1 cellular context compared by ENCODE assay signal in the genomic region with DNA sequence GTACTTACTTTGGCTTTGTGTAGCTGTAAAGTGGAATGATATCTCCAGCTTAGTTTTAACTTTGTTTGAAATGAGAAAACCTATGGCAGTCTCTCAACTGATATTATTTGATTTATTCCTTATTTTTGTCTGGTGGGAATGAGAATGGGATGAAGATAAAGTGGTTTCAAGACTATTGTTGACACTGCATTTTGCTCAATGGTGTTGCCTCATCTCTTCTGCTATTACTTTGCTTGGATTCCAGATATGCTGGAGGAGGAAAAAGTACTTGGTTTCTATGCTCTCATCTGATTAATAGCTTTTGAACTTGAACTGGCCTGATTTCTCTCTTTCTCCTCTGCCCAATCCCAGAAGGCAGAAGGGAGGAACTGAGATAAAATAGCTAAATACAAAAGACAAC.
TF ChIP-seq lines count a peak whose summit lies in the region.

No MANE protein-coding gene starts in this region.

TF ChIP-seq in SK-N-SH treated with all-trans-retinoic acid at 6 μM for 48 hours, 23 proteins besides CTCF, POLR2A, EP300 and RAD21 (continued from another document):
- TF ChIP-seq, protein P1, sequence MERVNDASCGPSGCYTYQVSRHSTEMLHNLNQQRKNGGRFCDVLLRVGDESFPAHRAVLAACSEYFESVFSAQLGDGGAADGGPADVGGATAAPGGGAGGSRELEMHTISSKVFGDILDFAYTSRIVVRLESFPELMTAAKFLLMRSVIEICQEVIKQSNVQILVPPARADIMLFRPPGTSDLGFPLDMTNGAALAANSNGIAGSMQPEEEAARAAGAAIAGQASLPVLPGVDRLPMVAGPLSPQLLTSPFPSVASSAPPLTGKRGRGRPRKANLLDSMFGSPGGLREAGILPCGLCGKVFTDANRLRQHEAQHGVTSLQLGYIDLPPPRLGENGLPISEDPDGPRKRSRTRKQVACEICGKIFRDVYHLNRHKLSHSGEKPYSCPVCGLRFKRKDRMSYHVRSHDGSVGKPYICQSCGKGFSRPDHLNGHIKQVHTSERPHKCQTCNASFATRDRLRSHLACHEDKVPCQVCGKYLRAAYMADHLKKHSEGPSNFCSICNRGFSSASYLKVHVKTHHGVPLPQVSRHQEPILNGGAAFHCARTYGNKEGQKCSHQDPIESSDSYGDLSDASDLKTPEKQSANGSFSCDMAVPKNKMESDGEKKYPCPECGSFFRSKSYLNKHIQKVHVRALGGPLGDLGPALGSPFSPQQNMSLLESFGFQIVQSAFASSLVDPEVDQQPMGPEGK (CRISPR knock-in tag; IDR thresholded peaks at IDR 0.05; ENCODE audit: borderline replicate concordance): no peak
- TF ChIP-seq, protein P2, sequence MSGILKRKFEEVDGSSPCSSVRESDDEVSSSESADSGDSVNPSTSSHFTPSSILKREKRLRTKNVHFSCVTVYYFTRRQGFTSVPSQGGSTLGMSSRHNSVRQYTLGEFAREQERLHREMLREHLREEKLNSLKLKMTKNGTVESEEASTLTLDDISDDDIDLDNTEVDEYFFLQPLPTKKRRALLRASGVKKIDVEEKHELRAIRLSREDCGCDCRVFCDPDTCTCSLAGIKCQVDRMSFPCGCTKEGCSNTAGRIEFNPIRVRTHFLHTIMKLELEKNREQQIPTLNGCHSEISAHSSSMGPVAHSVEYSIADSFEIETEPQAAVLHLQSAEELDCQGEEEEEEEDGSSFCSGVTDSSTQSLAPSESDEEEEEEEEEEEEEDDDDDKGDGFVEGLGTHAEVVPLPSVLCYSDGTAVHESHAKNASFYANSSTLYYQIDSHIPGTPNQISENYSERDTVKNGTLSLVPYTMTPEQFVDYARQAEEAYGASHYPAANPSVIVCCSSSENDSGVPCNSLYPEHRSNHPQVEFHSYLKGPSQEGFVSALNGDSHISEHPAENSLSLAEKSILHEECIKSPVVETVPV (CRISPR knock-in tag; IDR thresholded peaks at IDR 0.05): no peak
- TF ChIP-seq TOX (CRISPR knock-in tag; IDR thresholded peaks at IDR 0.05; ENCODE audit: borderline replicate concordance) (no peak), ZNF70 (CRISPR knock-in tag; IDR thresholded peaks at IDR 0.05) (no peak)
